Comparison of ENCODE assay signal across 8 cellular contexts in the genomic region with DNA sequence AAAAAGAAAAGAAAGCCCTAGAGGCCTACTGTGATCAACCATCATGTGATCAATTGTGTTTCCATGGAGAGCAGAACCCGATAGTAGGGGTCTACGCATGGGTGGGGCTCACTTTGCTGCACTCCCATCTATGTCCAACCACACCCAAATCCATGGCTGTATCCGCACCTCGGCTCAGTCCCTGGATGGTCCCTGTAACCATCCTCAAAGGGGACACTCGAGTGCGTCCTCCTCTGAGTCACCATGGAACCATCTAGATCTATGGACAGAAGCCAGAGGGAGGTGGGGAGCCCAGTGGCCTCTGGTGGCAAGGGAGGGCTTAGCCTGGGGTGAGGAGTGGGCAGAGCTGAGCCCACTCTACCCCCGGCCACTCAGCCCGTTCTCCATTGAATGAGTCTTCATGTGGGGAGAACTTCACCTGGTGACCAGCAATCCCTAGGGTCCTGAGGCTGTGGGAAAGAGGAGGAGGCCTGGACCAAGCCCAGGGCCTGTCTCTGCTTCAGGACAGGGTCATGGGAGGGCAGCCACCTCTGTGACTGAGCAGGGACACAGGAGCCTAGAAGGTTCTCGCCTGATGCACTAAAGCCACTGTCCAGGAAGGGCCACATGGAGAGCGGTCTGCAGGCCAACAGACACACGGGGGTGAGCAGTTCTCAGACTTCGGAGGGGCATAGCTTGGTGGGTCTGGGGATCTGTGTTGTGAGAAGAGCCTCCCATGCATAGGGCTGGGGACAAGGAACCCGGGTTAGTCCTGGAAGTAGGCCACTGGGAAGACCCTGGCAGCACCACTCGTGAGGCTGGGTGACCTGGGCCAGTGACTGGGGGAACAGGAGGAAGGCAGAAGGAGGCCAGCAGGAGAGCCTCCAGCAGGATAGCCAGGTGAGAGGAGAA. TPM values are rescaled to one million over a fixed set of nuclear protein-coding genes. Genes with fewer than 3 reads are reported as not detected.
A peak's percentile ranks its signal among the peaks of the same experiment; 100 is the strongest.
DNase-seq lines count a peak whose midpoint lies in the region; ATAC-seq and TF ChIP-seq lines count a peak whose summit lies in the region.

No MANE protein-coding gene starts in this region.

- no peak overlapping the region for H3K18ac ChIP-seq in H9 (ENCODE audit: insufficient read length, low read depth, low read length)

- CTCF ChIA-PET in activated B cell treated with CpG ODN at 0.5 μM for 24 hours (lab: Charles Lee) = interaction anchor here (1.7 kb wide), 1 partner anchor 67 kb away, joined by 4 read pairs; no protein-coding TSS in a partner anchor

- ATAC-seq in activated B cell treated with CpG ODN at 0.5 μM for 24 hours (ENCODE audit: low read depth) (no peak), GM21786 (IDR thresholded peaks at IDR 0.05; ENCODE audit: unreplicated experiment) (no peak), GM18505 (IDR thresholded peaks at IDR 0.05; ENCODE audit: unreplicated experiment) (no peak), GM21723 (IDR thresholded peaks at IDR 0.05; ENCODE audit: unreplicated experiment) (no peak)

- H4K91ac ChIP-seq in H9 (ENCODE audit: insufficient read length, low read depth, low read length) = no peak overlapping the region

- no peaks in the 10 kb centered on the region for H3K79me2 ChIP-seq in H9 (ENCODE audit: insufficient read depth, low read length)

- no peak overlapping the region for H4K5ac ChIP-seq in H9 (ENCODE audit: insufficient read length, low read depth, low read length)

- no peak for TF ChIP-seq POLR2A in sigmoid colon (IDR thresholded peaks at IDR 0.05)
- TF ChIP-seq POLR2A in GM18505 (IDR thresholded peaks at IDR 0.05; ENCODE audit: borderline replicate concordance, extremely low read depth, insufficient read depth, insufficient read length) = no peak

- peaks cover 5% of the 10 kb centered on the region for H3K23me2 ChIP-seq in H9 (ENCODE audit: insufficient read length, low read depth, low read length, poor library complexity, severe bottlenecking)

- H3K27ac ChIP-seq in H9 (ENCODE audit: insufficient read length, low read depth, low read length) (no peak overlapping the region), sigmoid colon (no peak overlapping the region), substantia nigra (ENCODE audit: low read depth, low read length, poor library complexity, severe bottlenecking) (no peak overlapping the region)

- H3K27me3 Mint-ChIP-seq in H9 (ENCODE audit: low read depth) = peaks cover 66% of the 10 kb centered on the region
- peaks cover 18% of the 10 kb centered on the region for H3K27me3 Mint-ChIP-seq in activated B cell treated with CpG ODN at 0.5 μM for 24 hours
- H3K27me3 Mint-ChIP-seq in glutamatergic neuron (ENCODE audit: unreplicated experiment) = peaks cover 22% of the 10 kb centered on the region

- no peaks in the 10 kb centered on the region for H3K79me1 ChIP-seq in H9 (ENCODE audit: insufficient read depth, low read depth, low read length, poor library complexity, severe bottlenecking)

- H3K56ac ChIP-seq in H9 (ENCODE audit: insufficient read length, low read depth, low read length) = no peak overlapping the region

- no peak overlapping the region for H3K23ac ChIP-seq in H9 (ENCODE audit: insufficient read length, low read depth, low read length)

- H3K4me2 ChIP-seq in H9 (ENCODE audit: insufficient read depth, insufficient read length, low read length) = peak overlapping the region; percentile 67

- no peak overlapping the region for H2AFZ ChIP-seq in H9 (ENCODE audit: low read length)

- no peak overlapping the region for H3T11ph ChIP-seq in H9 (ENCODE audit: low read length)

- H3K4me1 ChIP-seq in H9 (ENCODE audit: insufficient read depth, low read length) = no peaks in the 10 kb centered on the region
- peaks cover 0 to 17% (median 15%) of the 10 kb centered on the region in 4 donors for H3K4me1 ChIP-seq in sigmoid colon

- WGBS in H9 (ENCODE audit: extremely low coverage, insufficient read length, low lambda C conversion rate) = no CpG with 5 or more reads among the region's 14 CpGs
- WGBS in sigmoid colon, 2 donors = 68 to 79% methylated on average over 14 of the region's 14 CpGs

- no peak overlapping the region for H3K9ac ChIP-seq in H9 (ENCODE audit: extremely low read depth, insufficient read length, low read length)

- TF ChIP-seq CTCF in H9 (conservative IDR thresholded peaks at IDR 0.05) = no peak
- TF ChIP-seq CTCF in activated B cell treated with CpG ODN at 0.5 μM for 24 hours (IDR thresholded peaks at IDR 0.05) = no peak
- TF ChIP-seq CTCF in glutamatergic neuron (IDR thresholded peaks at IDR 0.05; ENCODE audit: partially characterized antibody, unreplicated experiment) = no peak
- TF ChIP-seq CTCF in sigmoid colon (IDR thresholded peaks at IDR 0.05) = no peak

- H3K4me3 Mint-ChIP-seq in H9 (peak overlapping the region; percentile 85 to 91), activated B cell treated with CpG ODN at 0.5 μM for 24 hours (peak overlapping the region; percentile 92), glutamatergic neuron (ENCODE audit: unreplicated experiment) (peak overlapping the region; percentile 95)

- H3K9me3 ChIP-seq in H9 (ENCODE audit: control insufficient read depth, low read depth, low read length) (no peaks in the 10 kb centered on the region), sigmoid colon (no peaks in the 10 kb centered on the region)

- H2BK120ac ChIP-seq in H9 (ENCODE audit: low read depth, low read length, poor library complexity, severe bottlenecking) = no peak overlapping the region

- no peak for TF ChIP-seq EP300 in sigmoid colon (IDR thresholded peaks at IDR 0.05)

- H2BK15ac ChIP-seq in H9 (ENCODE audit: low read depth, low read length) = no peak overlapping the region

- H3K9me3 Mint-ChIP-seq in H9 (peaks cover 0 to 2% of the 10 kb centered on the region in 2 experiments; a peak in 3 of 5 replicates), activated B cell treated with CpG ODN at 0.5 μM for 24 hours (no peaks in the 10 kb centered on the region), glutamatergic neuron (ENCODE audit: unreplicated experiment) (peaks cover 5% of the 10 kb centered on the region)

- DNase-seq in H9 (no peak), activated B cell treated with CpG ODN at 0.5 μM for 24 hours (no peak), glutamatergic neuron (no peak), sigmoid colon (no peak), substantia nigra (lab: John Stamatoyannopoulos, UW) (no peak)

- POLR2A ChIA-PET in activated B cell treated with CpG ODN at 0.5 μM for 24 hours (lab: Charles Lee) = interaction anchor here (1.4 kb wide), 1 partner anchor 16 kb away, joined by 5 read pairs; no protein-coding TSS in a partner anchor

- H3K4me3 ChIP-seq in sigmoid colon = peak overlapping the region in 3 of 4 donors; percentile 49 to 66 (median 58)

- intact Hi-C loops in activated B cell treated with CpG ODN at 0.5 μM for 24 hours (cut with micrococcal nuclease) = loop anchor here (1.0 to 10.0 kb wide), 5 partner anchors 15 to 629 kb away; a partner anchor contains a TSS
- intact Hi-C loops in sigmoid colon (cut with DNase I) = no loop called here

- no peak overlapping the region for H2AK5ac ChIP-seq in H9 (ENCODE audit: insufficient read length, low read length)

- H3K36me3 ChIP-seq in sigmoid colon = no peaks in the 10 kb centered on the region

- no peak overlapping the region for H2BK20ac ChIP-seq in H9 (ENCODE audit: low read depth, low read length, poor library complexity, severe bottlenecking)

- no peaks in the 10 kb centered on the region for H4K20me1 ChIP-seq in H9 (ENCODE audit: control insufficient read depth, insufficient read depth, insufficient read length)

- H3K14ac ChIP-seq in H9 (ENCODE audit: insufficient read depth, low read length) = no peak overlapping the region; the same call in 1 of the 2 replicates

- H4K8ac ChIP-seq in H9 (replicated peaks; ENCODE audit: insufficient read length, low read depth, low read length) = no peak overlapping the region

- H3K36me3 Mint-ChIP-seq in H9 (ENCODE audit: insufficient read depth in 1 of 3, low read depth in 3 of 3) (peaks cover 0 to 2% (median 0%) of the 10 kb centered on the region in 3 experiments; a peak in 2 of 7 replicates), activated B cell treated with CpG ODN at 0.5 μM for 24 hours (ENCODE audit: low read depth) (no peaks in the 10 kb centered on the region), glutamatergic neuron (ENCODE audit: unreplicated experiment) (no peaks in the 10 kb centered on the region)

- H2BK5ac ChIP-seq in H9 (ENCODE audit: insufficient read length, low read length) = no peak overlapping the region

- peaks cover 7 to 8% of the 10 kb centered on the region in 2 experiments for H3K4me1 Mint-ChIP-seq in H9
- H3K4me1 Mint-ChIP-seq in activated B cell treated with CpG ODN at 0.5 μM for 24 hours = peaks cover 31% of the 10 kb centered on the region
- H3K4me1 Mint-ChIP-seq in glutamatergic neuron (ENCODE audit: low read depth, unreplicated experiment) = no peaks in the 10 kb centered on the region

- H3K27me3 ChIP-seq in H9 (ENCODE audit: insufficient read depth, low read length) (peaks cover 23% of the 10 kb centered on the region; the same call in 1 of the 2 replicates), sigmoid colon (peaks cover 0 to 90% (median 51%) of the 10 kb centered on the region in 3 donors)

- H3K27ac Mint-ChIP-seq in H9 (no peak overlapping the region), activated B cell treated with CpG ODN at 0.5 μM for 24 hours (peak overlapping the region; percentile 95), glutamatergic neuron (ENCODE audit: unreplicated experiment) (no peak overlapping the region)

- no peak overlapping the region for H3K4ac ChIP-seq in H9 (ENCODE audit: low read depth, low read length)

- H2BK12ac ChIP-seq in H9 (ENCODE audit: insufficient read length, low read depth, low read length) = no peak overlapping the region

RNA-seq across cellular contexts. Expression of a gene that starts 19.3 kb away (rescaled TPM):
- total RNA-seq in H9 (2021) (not detected in 2 replicates), activated B cell treated with CpG ODN at 0.5 μM for 24 hours (not detected in 2 replicates), glutamatergic neuron (ENCODE audit: unreplicated experiment) (not detected), sigmoid colon (not detected)
- polyA plus RNA-seq in sigmoid colon = not detected

RNA-seq across cellular contexts. Expression of a gene that starts 42.3 kb away (rescaled TPM):
- total RNA-seq in H9 (2021) (1.6 and 2.1 TPM in 2 replicates), activated B cell treated with CpG ODN at 0.5 μM for 24 hours (1.9 and 2.2 TPM in 2 replicates), glutamatergic neuron (ENCODE audit: unreplicated experiment) (9.3 TPM), sigmoid colon (under 1 TPM in 1 of 4 donors, not detected in 3; 0.55 TPM)
- polyA plus RNA-seq in sigmoid colon = under 1 TPM in 1 of 3 donors, not detected in 2; 0.09 TPM
